ENCODE assay signal across 1 cellular context in the genomic region with DNA sequence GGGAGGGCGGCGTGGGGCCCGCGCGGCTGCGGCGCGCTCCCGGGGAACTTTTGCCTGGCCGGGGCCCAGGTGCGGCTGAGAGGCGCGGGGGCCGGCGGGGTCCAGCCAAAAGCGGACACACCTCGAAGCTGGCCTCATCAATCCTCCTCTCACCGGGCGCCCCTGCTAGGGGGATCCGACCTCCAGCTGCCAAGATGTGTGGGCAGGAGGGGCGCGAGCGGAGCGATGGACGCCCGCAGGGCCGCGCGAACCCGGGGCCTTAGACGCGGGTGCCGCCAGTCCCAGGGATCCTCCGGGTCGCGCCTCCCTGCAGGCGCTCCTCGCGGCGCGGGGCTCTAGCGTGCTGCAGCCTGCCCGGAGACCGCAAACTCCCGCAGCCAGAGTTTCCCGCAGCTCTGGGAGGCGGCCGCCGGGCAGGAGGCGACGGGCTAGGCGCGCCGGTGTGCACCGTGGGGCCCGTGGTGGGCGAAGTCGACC.
TF ChIP-seq lines count a peak whose summit lies in the region.

No MANE protein-coding gene starts in this region.

TF ChIP-seq in H1, 55 proteins besides CTCF, POLR2A, EP300 and RAD21:
- TF ChIP-seq, protein P1, sequence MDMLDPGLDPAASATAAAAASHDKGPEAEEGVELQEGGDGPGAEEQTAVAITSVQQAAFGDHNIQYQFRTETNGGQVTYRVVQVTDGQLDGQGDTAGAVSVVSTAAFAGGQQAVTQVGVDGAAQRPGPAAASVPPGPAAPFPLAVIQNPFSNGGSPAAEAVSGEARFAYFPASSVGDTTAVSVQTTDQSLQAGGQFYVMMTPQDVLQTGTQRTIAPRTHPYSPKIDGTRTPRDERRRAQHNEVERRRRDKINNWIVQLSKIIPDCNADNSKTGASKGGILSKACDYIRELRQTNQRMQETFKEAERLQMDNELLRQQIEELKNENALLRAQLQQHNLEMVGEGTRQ (IDR thresholded peaks at IDR 0.05; ENCODE audit: low read length): no peak
- peak; percentile 51 for TF ChIP-seq EZH2 (IDR thresholded peaks at IDR 0.05; ENCODE audit: low read depth, low read length, severe bottlenecking)
- no peak for TF ChIP-seq GTF2F1 (IDR thresholded peaks at IDR 0.05; ENCODE audit: borderline replicate concordance, low read depth, low read length)
- TF ChIP-seq KDM5A (IDR thresholded peaks at IDR 0.05; ENCODE audit: low read length): no peak
- no peak for TF ChIP-seq TAF1 (IDR thresholded peaks at IDR 0.05; ENCODE audit: low read depth, low read length)
- no peak for TF ChIP-seq RXRA (IDR thresholded peaks at IDR 0.05; ENCODE audit: insufficient read depth, low read depth, low read length)
